ENCODE assay signal across 8 cellular contexts in the genomic region with DNA sequence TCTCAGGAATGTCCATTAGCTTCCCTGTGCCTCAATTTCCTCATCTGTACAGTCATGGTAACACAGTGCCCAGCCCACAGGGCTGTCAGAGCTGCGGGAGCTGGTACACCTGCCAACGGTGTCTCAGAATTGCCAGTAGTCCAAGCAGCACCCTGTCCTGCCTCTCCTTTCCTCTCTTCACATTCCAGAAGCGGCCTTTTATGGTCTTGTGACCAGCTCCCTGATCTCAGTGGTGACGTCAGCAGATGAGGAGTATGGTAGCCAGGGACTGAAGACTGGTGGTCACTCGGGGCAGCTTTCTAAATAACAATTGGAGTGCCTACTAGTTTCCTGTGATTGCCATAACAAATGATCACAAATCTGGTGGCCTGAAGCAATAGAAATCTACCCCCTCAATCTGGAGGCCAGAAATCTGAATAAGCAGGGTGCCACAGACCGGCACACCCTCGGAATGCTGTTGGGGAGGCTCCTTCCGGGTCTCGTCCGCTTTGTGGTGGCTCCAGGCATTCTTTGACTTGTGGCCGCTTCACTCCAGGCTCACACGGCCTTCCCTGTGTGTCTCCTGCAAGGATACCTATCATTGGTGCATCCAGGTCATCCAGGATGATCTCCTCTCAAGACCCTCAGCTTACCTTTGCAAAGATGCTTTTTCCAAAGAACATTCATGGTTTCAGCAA. TPM values are rescaled to one million over a fixed set of nuclear protein-coding genes. Genes with fewer than 3 reads are reported as not detected.
DNase-seq lines count a peak whose midpoint lies in the region; ATAC-seq lines count a peak whose summit lies in the region.

No MANE protein-coding gene starts in this region.

- H3K4me2 ChIP-seq in GM23248 (ENCODE audit: unreplicated experiment): peak overlapping the region; percentile 90

- no peak overlapping the region for H2AFZ ChIP-seq in GM23248

- H4K20me1 ChIP-seq in GM23248 (ENCODE audit: insufficient read depth): no peaks in the 10 kb centered on the region; the same call in 1 of the 2 replicates

- H3K27me3 ChIP-seq in GM23248 (replicated peaks; ENCODE audit: insufficient read depth): no peaks in the 10 kb centered on the region
- H3K27me3 ChIP-seq in SJSA1 (replicated peaks): no peaks in the 10 kb centered on the region

- intact Hi-C loops in posterior vena cava (cut with DNase I): no loop called here

- ATAC-seq in GM18909 (IDR thresholded peaks at IDR 0.05; ENCODE audit: poor library complexity, unreplicated experiment): no peak
- ATAC-seq in HG03378 (IDR thresholded peaks at IDR 0.05; ENCODE audit: unreplicated experiment): no peak

- H3K27ac ChIP-seq in GM23248: peak overlapping the region; percentile 94
- H3K27ac ChIP-seq in SJSA1: no peak overlapping the region
- H3K27ac ChIP-seq in epithelial cell of prostate: peak overlapping the region; percentile 98

- H3K9me2 ChIP-seq in GM23248 (ENCODE audit: insufficient read depth): no peaks in the 10 kb centered on the region

- in situ Hi-C loops in GM23248 (cut with MboI): no loop called here

- no peaks in the 10 kb centered on the region for H3K9me3 ChIP-seq in GM23248 (ENCODE audit: low read depth)
- no peaks in the 10 kb centered on the region for H3K9me3 ChIP-seq in SJSA1 (replicated peaks)

- H3K9ac ChIP-seq in GM23248: peak overlapping the region; percentile 95

- DNase-seq in GM23248: peak; percentile 34
- peak in 1 of 2 experiments; percentile 55 for DNase-seq in SJSA1 (ENCODE audit: low read depth in 1 of 2, low spot score in 2 of 2)
- DNase-seq in epithelial cell of prostate (ENCODE audit: low read depth, low spot score): no peak
- peak; percentile 58 for DNase-seq in posterior vena cava (ENCODE audit: low spot score)
- no peak for DNase-seq in stimulated activated CD4-positive, alpha-beta T cell treated with anti-CD3 and anti-CD28 coated beads, Interleukin-15, amount 100 ng/mL, for 24 hours
- no peak for DNase-seq in SIG-M5 treated with dmso at 0.1 percent for 504 hours (lab: John Stamatoyannopoulos, UW; ENCODE audit: unreplicated experiment)

- WGBS in GM23248 (ENCODE audit: low coverage in 1 of 2, low lambda C conversion rate in 2 of 2, missing lambda C conversion rate in 2 of 2), 2 experiments: 77% methylated on average over 12 of the region's 12 CpGs

- peaks cover 49% of the 10 kb centered on the region for H3K79me2 ChIP-seq in GM23248 (ENCODE audit: insufficient read depth)

- H3F3A ChIP-seq in GM23248 (ENCODE audit: insufficient read depth): peaks cover 31% of the 10 kb centered on the region

- peaks cover 24% of the 10 kb centered on the region for H3K4me1 ChIP-seq in GM23248 (ENCODE audit: insufficient read depth)
- peaks cover 24% of the 10 kb centered on the region for H3K4me1 ChIP-seq in SJSA1 (replicated peaks)

- peak overlapping the region; percentile 87 for H3K4me3 ChIP-seq in GM23248
- peak overlapping the region; percentile 85; the same call in 1 of the 2 replicates for H3K4me3 ChIP-seq in SJSA1

- H3K36me3 ChIP-seq in GM23248 (ENCODE audit: low read depth): peaks cover 12% of the 10 kb centered on the region; the same call in 1 of the 2 replicates
- peaks cover 71% of the 10 kb centered on the region for H3K36me3 ChIP-seq in SJSA1

RNA-seq across cellular contexts. Expression of gene FADD, which starts 2.1 kb away (rescaled TPM):
- 32.0 and 42.7 TPM in 2 replicates for total RNA-seq in GM23248 (2014; rRNA removed; shearing (Covaris generic))
- 37.8 and 38.3 TPM in 2 replicates for polyA plus RNA-seq in GM23248 (2016; fragmentation: Nextera tagmentation; extraction: Ambion mirVana)
- 121 and 147 TPM in 2 replicates for total RNA-seq in SJSA1 (2014; rRNA removed; shearing (Covaris generic))
- 10 to 100 TPM; 15.8 to 19.4 TPM for total RNA-seq in posterior vena cava

Comparison
In these comparisons a context has a peak if more than half of its experiments do, and no peak if none do; other contexts are left out.
1. DNase-seq: peak in GM23248 (single experiment) and posterior vena cava (single experiment); none in epithelial cell of prostate (single experiment), stimulated activated CD4-positive, alpha-beta T cell treated with anti-CD3 and anti-CD28 coated beads, Interleukin-15, amount 100 ng/mL, for 24 hours (single experiment) and SIG-M5 treated with dmso at 0.1 percent for 504 hours (single experiment).